In genomic region chr21:44366586-44367211, GRCh38 we compare ENCODE assay signal across 2 cellular contexts.
TF ChIP-seq lines count a peak whose summit lies in the region.

No MANE protein-coding gene starts in this region.

TF ChIP-seq in SK-N-SH, 30 proteins besides CTCF, POLR2A, EP300 and RAD21 (continued from another document):
- TF ChIP-seq PBX3 (IDR thresholded peaks at IDR 0.05) (no peak), USF2 (IDR thresholded peaks at IDR 0.05; ENCODE audit: borderline replicate concordance, low read depth, low read length) (no peak), MEF2A (IDR thresholded peaks at IDR 0.05; ENCODE audit: borderline replicate concordance, low read depth) (no peak), YY1 (IDR thresholded peaks at IDR 0.05; ENCODE audit: low read depth) (no peak), FOSL2 (IDR thresholded peaks at IDR 0.05; ENCODE audit: borderline replicate concordance, low read depth) (no peak), ZBTB33 (IDR thresholded peaks at IDR 0.05; ENCODE audit: borderline replicate concordance, low read depth) (no peak), GABPA (IDR thresholded peaks at IDR 0.05; ENCODE audit: low read depth) (no peak), USF1 (IDR thresholded peaks at IDR 0.05; ENCODE audit: borderline replicate concordance, low read depth) (no peak), RCOR1 (IDR thresholded peaks at IDR 0.05; ENCODE audit: low read length) (no peak), MXI1 (IDR thresholded peaks at IDR 0.05; ENCODE audit: low read depth, low read length) (no peak), TEAD4 (IDR thresholded peaks at IDR 0.05; ENCODE audit: borderline replicate concordance, insufficient read depth) (no peak)

TF ChIP-seq in SK-N-SH treated with all-trans-retinoic acid at 6 μM for 48 hours, 23 proteins besides CTCF, POLR2A, EP300 and RAD21 (continued from another document):
- TF ChIP-seq POU6F1 (CRISPR knock-in tag; IDR thresholded peaks at IDR 0.05; ENCODE audit: borderline replicate concordance, low read depth) = no peak
- TF ChIP-seq TCF4 (CRISPR knock-in tag; IDR thresholded peaks at IDR 0.05; ENCODE audit: borderline replicate concordance) = no peak
- no peak for TF ChIP-seq BACH2 (CRISPR knock-in tag; IDR thresholded peaks at IDR 0.05; ENCODE audit: borderline replicate concordance)
- TF ChIP-seq CSRNP3 (CRISPR knock-in tag; IDR thresholded peaks at IDR 0.05) = no peak
- TF ChIP-seq SNAI2 (CRISPR knock-in tag; IDR thresholded peaks at IDR 0.05) = no peak
- no peak for TF ChIP-seq ZNF8 (CRISPR knock-in tag; IDR thresholded peaks at IDR 0.05)
- TF ChIP-seq ARNTL (CRISPR knock-in tag; IDR thresholded peaks at IDR 0.05; ENCODE audit: borderline replicate concordance, low read depth) = no peak
- TF ChIP-seq PPARA (CRISPR knock-in tag; IDR thresholded peaks at IDR 0.05; ENCODE audit: borderline replicate concordance) = no peak
- no peak for TF ChIP-seq TOX (CRISPR knock-in tag; IDR thresholded peaks at IDR 0.05; ENCODE audit: borderline replicate concordance)
